Comparison of ENCODE assay signal across 1 cellular context in the genomic region with DNA sequence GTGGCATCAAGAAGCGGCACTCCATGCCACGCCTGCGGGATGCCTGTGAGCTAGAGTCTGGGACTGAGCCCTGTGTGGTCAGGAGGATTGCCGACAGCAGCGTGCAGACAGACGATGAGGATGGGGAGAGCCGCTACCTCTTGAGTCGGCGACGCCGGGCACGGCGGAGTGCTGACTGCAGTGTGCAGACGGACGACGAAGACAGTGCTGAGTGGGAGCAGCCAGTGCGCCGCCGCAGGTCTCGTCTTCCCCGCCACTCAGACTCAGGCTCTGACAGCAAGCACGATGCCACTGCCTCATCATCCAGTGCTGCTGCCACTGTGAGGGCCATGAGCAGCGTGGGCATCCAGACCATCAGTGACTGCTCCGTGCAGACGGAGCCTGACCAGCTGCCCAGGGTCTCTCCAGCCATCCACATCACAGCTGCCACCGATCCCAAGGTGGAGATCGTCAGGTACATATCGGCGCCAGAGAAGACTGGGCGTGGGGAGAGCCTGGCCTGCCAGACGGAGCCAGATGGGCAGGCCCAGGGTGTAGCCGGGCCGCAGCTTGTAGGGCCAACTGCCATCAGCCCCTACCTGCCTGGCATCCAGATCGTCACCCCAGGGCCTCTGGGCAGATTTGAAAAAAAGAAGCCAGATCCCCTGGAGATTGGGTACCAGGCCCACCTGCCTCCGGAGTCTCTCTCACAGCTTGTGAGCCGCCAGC.
TF ChIP-seq lines count a peak whose summit lies in the region.

No MANE protein-coding gene starts in this region.

TF ChIP-seq in H1, 55 proteins besides CTCF, POLR2A, EP300 and RAD21:
- TF ChIP-seq MAFK (IDR thresholded peaks at IDR 0.05; ENCODE audit: low read depth, low read length) (no peak), SP1 (IDR thresholded peaks at IDR 0.05; ENCODE audit: low read depth, low read length) (no peak), ATF2 (IDR thresholded peaks at IDR 0.05; ENCODE audit: low read length) (no peak), POLR2AphosphoS5 (IDR thresholded peaks at IDR 0.05; ENCODE audit: low read depth, low read length) (no peak), CTBP2 (IDR thresholded peaks at IDR 0.05; ENCODE audit: borderline replicate concordance, insufficient read depth, insufficient read length, low read length) (no peak), TEAD4 (IDR thresholded peaks at IDR 0.05; ENCODE audit: low read depth, low read length) (no peak)
